ENCODE assay signal across 12 cellular contexts in genomic region chr9:111974092-111974681, GRCh38.
DNase-seq lines count a peak whose midpoint lies in the region; ATAC-seq and TF ChIP-seq lines count a peak whose summit lies in the region.
"Had no signal": no experiment of that assay in that cellular context is flagged by ENCODE, and none has a peak within 500 bp of the region (broad histone marks: within the 10 kb centered on the region; RNA-seq: fewer than 3 reads in every experiment).

No MANE protein-coding gene starts in this region.

- no peaks in the 10 kb centered on the region for H3K4me1 Mint-ChIP-seq in type B pancreatic cell (ENCODE audit: unreplicated experiment)

- H3K9me3 Mint-ChIP-seq in type B pancreatic cell = no peaks in the 10 kb centered on the region
- H3K9me3 Mint-ChIP-seq: dendritic cell treated with granulocyte-macrophage colony-stimulating factor and Interleukin-4, amounts not matched to agents 40 ng/mL and 50 ng/mL, for 4 days had no signal

- H3K27me3 ChIP-seq in dorsolateral prefrontal cortex = no peaks in the 10 kb centered on the region
- H3K27me3 ChIP-seq: SJSA1, tibial artery had no signal

- H3K4me3 ChIP-seq in dorsolateral prefrontal cortex = no peak overlapping the region
- H3K4me3 ChIP-seq: SJSA1, tibial artery had no signal

- TF ChIP-seq CTCF in type B pancreatic cell (conservative IDR thresholded peaks at IDR 0.05) = no peak
- no peak for TF ChIP-seq CTCF in dorsolateral prefrontal cortex (IDR thresholded peaks at IDR 0.05 in 54 of 56, conservative IDR thresholded peaks at IDR 0.05 in 2 of 56; ENCODE audit: low read depth in 1 of 56, partially characterized antibody in 56 of 56)

- H3K27ac ChIP-seq in dorsolateral prefrontal cortex = no peak overlapping the region
- H3K27ac ChIP-seq: SJSA1, tibial artery had no signal

- ATAC-seq in HG02973 (IDR thresholded peaks at IDR 0.05; ENCODE audit: unreplicated experiment) = no peak

- H3K4me3 Mint-ChIP-seq in type B pancreatic cell = no peak overlapping the region
- H3K4me3 Mint-ChIP-seq: dendritic cell treated with granulocyte-macrophage colony-stimulating factor and Interleukin-4, amounts not matched to agents 40 ng/mL and 50 ng/mL, for 4 days had no signal

- H3K27me3 Mint-ChIP-seq in type B pancreatic cell = no peaks in the 10 kb centered on the region

- peak; percentile 25 for DNase-seq in NCI-H2107 treated with DMSO at 0.1 percent for 48 hours (lab: John Stamatoyannopoulos, UW; ENCODE audit: unreplicated experiment)
- DNase-seq in NCI-H2107 (lab: John Stamatoyannopoulos, UW) = no peak
- DNase-seq in RPMI7951 (ENCODE audit: low read depth) = peak; percentile 53
- peak; percentile 73 for DNase-seq in iris pigment epithelial cell (ENCODE audit: low read depth)
- no peak for DNase-seq in type B pancreatic cell (ENCODE audit: extremely low spot score, unreplicated experiment)
- no peak for DNase-seq in dorsolateral prefrontal cortex
- no peak for DNase-seq in effector CD4-positive, alpha-beta T cell
- DNase-seq: activated CD8-positive, alpha-beta memory T cell treated with anti-CD3 and anti-CD28 coated beads, Interleukin-2, amount 50 U/mL, for 4 hours had no signal

- intact Hi-C loops in dorsolateral prefrontal cortex (cut with DNase I) = no loop called here

- H3K27ac Mint-ChIP-seq in type B pancreatic cell = peak overlapping the region; percentile 61
- H3K27ac Mint-ChIP-seq: dendritic cell treated with granulocyte-macrophage colony-stimulating factor and Interleukin-4, amounts not matched to agents 40 ng/mL and 50 ng/mL, for 4 days had no signal

- H3K36me3 Mint-ChIP-seq in type B pancreatic cell = no peaks in the 10 kb centered on the region

Comparison
In these comparisons a context has a peak if more than half of its experiments do, and no peak if none do; other contexts are left out.
1. DNase-seq: peak in NCI-H2107 treated with DMSO at 0.1 percent for 48 hours (single experiment), RPMI7951 (single experiment) and iris pigment epithelial cell (single experiment); none in NCI-H2107 (single experiment), type B pancreatic cell (single experiment), dorsolateral prefrontal cortex (0 of 10) and effector CD4-positive, alpha-beta T cell (single experiment).